1 cellular context compared by ENCODE assay signal in the genomic region with DNA sequence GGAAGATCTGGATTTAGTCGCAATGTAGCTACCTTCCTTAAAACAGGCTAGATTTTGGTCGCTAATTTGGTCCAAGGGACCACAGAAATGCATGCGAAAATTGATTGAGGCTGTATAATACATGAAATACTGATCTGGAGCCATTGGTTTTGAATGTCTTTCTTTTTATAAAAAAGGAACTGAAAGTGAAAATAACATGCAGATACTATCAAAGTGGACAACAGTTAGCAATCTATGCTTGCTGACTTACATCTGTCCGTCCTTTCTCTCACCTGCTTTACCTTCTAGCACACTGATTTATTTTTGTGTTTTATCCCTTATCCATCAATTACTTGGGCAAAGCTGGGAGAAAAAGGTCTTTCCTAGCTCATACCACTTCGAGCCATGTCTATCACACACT.
TF ChIP-seq lines count a peak whose summit lies in the region.

No MANE protein-coding gene starts in this region.

TF ChIP-seq in A549, 52 proteins besides CTCF, POLR2A, EP300 and RAD21 (continued from another document):
- TF ChIP-seq HDAC2 (IDR thresholded peaks at IDR 0.05) (no peak), RFX5 (IDR thresholded peaks at IDR 0.05) (no peak), GATA3 (IDR thresholded peaks at IDR 0.05; ENCODE audit: borderline replicate concordance) (no peak)
- TF ChIP-seq, protein P1, sequence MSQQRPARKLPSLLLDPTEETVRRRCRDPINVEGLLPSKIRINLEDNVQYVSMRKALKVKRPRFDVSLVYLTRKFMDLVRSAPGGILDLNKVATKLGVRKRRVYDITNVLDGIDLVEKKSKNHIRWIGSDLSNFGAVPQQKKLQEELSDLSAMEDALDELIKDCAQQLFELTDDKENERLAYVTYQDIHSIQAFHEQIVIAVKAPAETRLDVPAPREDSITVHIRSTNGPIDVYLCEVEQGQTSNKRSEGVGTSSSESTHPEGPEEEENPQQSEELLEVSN (IDR thresholded peaks at IDR 0.05; ENCODE audit: borderline replicate concordance, low read depth): no peak
